Comparison of ENCODE assay signal across 8 cellular contexts in genomic region chr18:76619342-76620315, GRCh38.
A peak's percentile ranks its signal among the peaks of the same experiment; 100 is the strongest.
DNase-seq lines count a peak whose midpoint lies in the region; ATAC-seq, FAIRE-seq and TF ChIP-seq lines count a peak whose summit lies in the region.

No MANE protein-coding gene starts in this region.

- H3K4me3 ChIP-seq in CD8-positive, alpha-beta T cell (ENCODE audit: low read depth, low read length) = no peak overlapping the region
- H3K4me3 ChIP-seq in foreskin fibroblast (ENCODE audit: low read depth in 1 of 2, low read length in 2 of 2) = peak overlapping the region; percentile 13 to 55
- H3K4me3 ChIP-seq in neural progenitor cell = peak overlapping the region; percentile 32

- no peak for TF ChIP-seq CTCF in CD8-positive, alpha-beta T cell (IDR thresholded peaks at IDR 0.05)
- TF ChIP-seq CTCF in foreskin fibroblast (IDR thresholded peaks at IDR 0.05; ENCODE audit: low read depth, low read length) (no peak), neural progenitor cell (IDR thresholded peaks at IDR 0.05) (no peak)

- no peaks in the 10 kb centered on the region for H3K9me3 Mint-ChIP-seq in CD8-positive, alpha-beta T cell
- no peaks in the 10 kb centered on the region for H3K9me3 Mint-ChIP-seq in neural progenitor cell

- H3K27ac ChIP-seq in CD8-positive, alpha-beta T cell (ENCODE audit: low read depth, low read length) = no peak overlapping the region
- no peak overlapping the region for H3K27ac ChIP-seq in neural progenitor cell

- H3K9me3 ChIP-seq in CD8-positive, alpha-beta T cell (ENCODE audit: low read length) = no peaks in the 10 kb centered on the region
- H3K9me3 ChIP-seq in neural progenitor cell (ENCODE audit: low read depth) = no peaks in the 10 kb centered on the region

- CTCF ChIA-PET in CD8-positive, alpha-beta T cell (lab: Charles Lee) = interaction anchor here (2.4 kb wide), 1 partner anchor 220 kb away, joined by 10 read pairs; no protein-coding TSS in a partner anchor

- H3K27me3 Mint-ChIP-seq in CD8-positive, alpha-beta T cell (ENCODE audit: low read depth) = peaks cover 41% of the 10 kb centered on the region
- peaks cover 10% of the 10 kb centered on the region for H3K27me3 Mint-ChIP-seq in neural progenitor cell (ENCODE audit: insufficient read depth, low read depth)

- H3K4me1 ChIP-seq in CD8-positive, alpha-beta T cell (ENCODE audit: insufficient read depth, low read length) = peaks cover 5% of the 10 kb centered on the region
- H3K4me1 ChIP-seq in neural progenitor cell = peaks cover 58% of the 10 kb centered on the region

- no peak for FAIRE-seq in GM12892 (lab: Jason Lieb, UNC)

- peak overlapping the region; percentile 88 for H2AFZ ChIP-seq in neural progenitor cell (replicated peaks)

- no peaks in the 10 kb centered on the region for H3K79me2 ChIP-seq in neural progenitor cell (ENCODE audit: low read depth)

- H3K27me3 ChIP-seq in CD8-positive, alpha-beta T cell (ENCODE audit: insufficient read depth, low read length) = no peaks in the 10 kb centered on the region
- H3K27me3 ChIP-seq in neural progenitor cell = no peaks in the 10 kb centered on the region

- peak overlapping the region; percentile 22 for H3K4me3 Mint-ChIP-seq in CD8-positive, alpha-beta T cell
- peak overlapping the region; percentile 61 for H3K4me3 Mint-ChIP-seq in neural progenitor cell

- peak overlapping the region; percentile 78 for H3K4me2 ChIP-seq in neural progenitor cell

- peaks cover 38% of the 10 kb centered on the region for H3F3A ChIP-seq in neural progenitor cell (ENCODE audit: low read depth)

- intact Hi-C loops in CD8-positive, alpha-beta T cell (cut with DNase I, micrococcal nuclease) = loop anchor here in 1 of 2 experiments (5.0 kb wide), 1 partner anchor 222 kb away; no protein-coding TSS in a partner anchor

- no peaks in the 10 kb centered on the region for H3K36me3 Mint-ChIP-seq in CD8-positive, alpha-beta T cell
- H3K36me3 Mint-ChIP-seq in neural progenitor cell = no peaks in the 10 kb centered on the region

- H3K36me3 ChIP-seq in CD8-positive, alpha-beta T cell (ENCODE audit: insufficient read depth, low read length) = no peaks in the 10 kb centered on the region
- H3K36me3 ChIP-seq in neural progenitor cell = no peaks in the 10 kb centered on the region

- H3K9ac ChIP-seq in neural progenitor cell = no peak overlapping the region

- POLR2A ChIA-PET in CD8-positive, alpha-beta T cell (lab: Charles Lee) = no interaction called here

- H4K20me1 ChIP-seq in neural progenitor cell (ENCODE audit: low read depth) = no peaks in the 10 kb centered on the region

- ATAC-seq in CD8-positive, alpha-beta T cell = no peak
- ATAC-seq in HG02798 (IDR thresholded peaks at IDR 0.05; ENCODE audit: poor library complexity, unreplicated experiment) (peak; percentile 4), HG03280 (IDR thresholded peaks at IDR 0.05; ENCODE audit: unreplicated experiment) (no peak)

- no peak for TF ChIP-seq POLR2A in GM12892 (IDR thresholded peaks at IDR 0.05; ENCODE audit: low read depth, low read length)

- H3K27ac Mint-ChIP-seq in CD8-positive, alpha-beta T cell = no peak overlapping the region
- H3K27ac Mint-ChIP-seq in neural progenitor cell = peak overlapping the region; percentile 89

- DNase-seq in CD8-positive, alpha-beta T cell = no peak
- peak; percentile 20 for DNase-seq in RPMI7951 (ENCODE audit: low read depth)
- peak; percentile 71 to 79 for DNase-seq in foreskin fibroblast
- peak; percentile 78 for DNase-seq in neural progenitor cell (ENCODE audit: low spot score)
- no peak for DNase-seq in GM12892 (ENCODE audit: insufficient read length)
- DNase-seq in inferior parietal cortex (ENCODE audit: extremely low spot score) = no peak

- peaks cover 10% of the 10 kb centered on the region for H3K4me1 Mint-ChIP-seq in CD8-positive, alpha-beta T cell (ENCODE audit: low read depth)
- peaks cover 57% of the 10 kb centered on the region for H3K4me1 Mint-ChIP-seq in neural progenitor cell

Comparison
In these comparisons a context has a peak if more than half of its experiments do, and no peak if none do; other contexts are left out.
1. DNase-seq: peak in RPMI7951 (single experiment), foreskin fibroblast (2 of 2) and neural progenitor cell (single experiment); none in CD8-positive, alpha-beta T cell (0 of 7), GM12892 (single experiment) and inferior parietal cortex (single experiment).